ENCODE assay signal across 8 cellular contexts in genomic region chr6:111604259-111605099, GRCh38. TPM values are rescaled to one million over a fixed set of nuclear protein-coding genes. Genes with fewer than 3 reads are reported as not detected.
DNase-seq lines count a peak whose midpoint lies in the region; ATAC-seq and TF ChIP-seq lines count a peak whose summit lies in the region.

No MANE protein-coding gene starts in this region.

- H3K9me3 Mint-ChIP-seq in activated T-cell treated with anti-CD3 and anti-CD28 coated beads, Interleukin-2, amount 50 U/mL, for 24 hours = no peaks in the 10 kb centered on the region
- H3K9me3 Mint-ChIP-seq in WTC11 (no peaks in the 10 kb centered on the region), neural crest cell (no peaks in the 10 kb centered on the region)

- H3K36me3 Mint-ChIP-seq in activated T-cell treated with anti-CD3 and anti-CD28 coated beads, Interleukin-2, amount 50 U/mL, for 24 hours (ENCODE audit: low read depth) = peaks cover 33% of the 10 kb centered on the region
- H3K36me3 Mint-ChIP-seq in WTC11 (peaks cover 3% of the 10 kb centered on the region; the same call in 1 of the 2 replicates), neural crest cell (ENCODE audit: low read depth) (no peaks in the 10 kb centered on the region)

- DNase-seq in activated T-cell treated with anti-CD3 and anti-CD28 coated beads, Interleukin-2, amount 50 U/mL, for 24 hours = no peak
- no peak for DNase-seq in activated T-cell treated with anti-CD3 and anti-CD28 coated beads, Interleukin-2, amount 50 U/mL, for 48 hours
- DNase-seq in WTC11 (ENCODE audit: low spot score) = no peak
- DNase-seq in foreskin fibroblast = peak; percentile 87 to 93
- no peak for DNase-seq in neural crest cell (ENCODE audit: low read depth, low spot score)
- DNase-seq in NCI-H187 treated with DMSO at 0.1 percent for 48 hours (lab: John Stamatoyannopoulos, UW) = no peak
- DNase-seq in NCI-H446 (lab: John Stamatoyannopoulos, UW) = no peak

- POLR2A ChIA-PET in WTC11 (lab: Charles Lee) = interaction anchor here (0.7 to 2.0 kb wide), 4 partner anchors 23 to 121 kb away, joined by 4 to 7 read pairs (median 5); partner anchors contain the start of gene REV3L

- TF ChIP-seq CTCF in WTC11 (IDR thresholded peaks at IDR 0.05) = no peak
- no peak for TF ChIP-seq CTCF in foreskin fibroblast (IDR thresholded peaks at IDR 0.05; ENCODE audit: low read depth, low read length)
- TF ChIP-seq CTCF in neural crest cell (conservative IDR thresholded peaks at IDR 0.05) = no peak

- H3K27me3 Mint-ChIP-seq in activated T-cell treated with anti-CD3 and anti-CD28 coated beads, Interleukin-2, amount 50 U/mL, for 24 hours = no peaks in the 10 kb centered on the region
- H3K27me3 Mint-ChIP-seq in WTC11 (ENCODE audit: low read depth) = no peaks in the 10 kb centered on the region
- H3K27me3 Mint-ChIP-seq in neural crest cell (ENCODE audit: low read depth) = peaks cover 8% of the 10 kb centered on the region

- peaks cover 57% of the 10 kb centered on the region for H3K4me1 Mint-ChIP-seq in activated T-cell treated with anti-CD3 and anti-CD28 coated beads, Interleukin-2, amount 50 U/mL, for 24 hours (ENCODE audit: low read depth)
- peaks cover 42% of the 10 kb centered on the region for H3K4me1 Mint-ChIP-seq in WTC11
- H3K4me1 Mint-ChIP-seq in neural crest cell = peaks cover 51% of the 10 kb centered on the region

- CTCF ChIA-PET in WTC11 (lab: Charles Lee) = interaction anchor here (0.9 to 2.1 kb wide), 5 partner anchors 21 to 345 kb away, joined by 3 to 13 read pairs (median 3); a partner anchor contains a TSS

- peak overlapping the region; percentile 99 for H3K27ac Mint-ChIP-seq in activated T-cell treated with anti-CD3 and anti-CD28 coated beads, Interleukin-2, amount 50 U/mL, for 24 hours
- H3K27ac Mint-ChIP-seq in WTC11 (peak overlapping the region; percentile 97), neural crest cell (ENCODE audit: unreplicated experiment) (no peak overlapping the region)

- ATAC-seq in WTC11 (no peak), HG03442 (IDR thresholded peaks at IDR 0.05; ENCODE audit: unreplicated experiment) (no peak)

- H3K4me3 ChIP-seq in foreskin fibroblast (ENCODE audit: low read depth in 1 of 2, low read length in 2 of 2) = peak overlapping the region; percentile 58 to 60

- H3K4me3 Mint-ChIP-seq in activated T-cell treated with anti-CD3 and anti-CD28 coated beads, Interleukin-2, amount 50 U/mL, for 24 hours = peak overlapping the region; percentile 86
- peak overlapping the region; percentile 84 for H3K4me3 Mint-ChIP-seq in WTC11
- H3K4me3 Mint-ChIP-seq in neural crest cell = peak overlapping the region; percentile 52

TF ChIP-seq in WTC11, 78 proteins besides CTCF, POLR2A, EP300 and RAD21:
- TF ChIP-seq USF2 (CRISPR knock-in tag; IDR thresholded peaks at IDR 0.05) (no peak), FOXP4 (CRISPR knock-in tag; IDR thresholded peaks at IDR 0.05) (peak; percentile 41; the same call in 1 of the 2 replicates), MAX (CRISPR knock-in tag; IDR thresholded peaks at IDR 0.05) (peak; percentile 82)

RNA-seq across cellular contexts. Expression of gene TRAF3IP2, which starts 1.2 kb away (rescaled TPM):
- 25.8 to 32.3 TPM (median 30.7 TPM) in 3 replicates for total RNA-seq in WTC11 (2021)
- 1.8 and 2.4 TPM in 2 replicates for total RNA-seq in neural crest cell

Comparison
In these comparisons a context has a peak if more than half of its experiments do, and no peak if none do; other contexts are left out.
1. DNase-seq: peak in foreskin fibroblast (2 of 2); none in activated T-cell treated with anti-CD3 and anti-CD28 coated beads, Interleukin-2, amount 50 U/mL, for 24 hours (single experiment), activated T-cell treated with anti-CD3 and anti-CD28 coated beads, Interleukin-2, amount 50 U/mL, for 48 hours (0 of 2), WTC11 (single experiment), neural crest cell (single experiment), NCI-H187 treated with DMSO at 0.1 percent for 48 hours (single experiment) and NCI-H446 (0 of 2).
2. Peak in every context shown above with its lines, with median percentiles within 50 percentile points of each other: H3K4me3 Mint-ChIP-seq.